ENCODE assay signal across 25 cellular contexts in the genomic region with DNA sequence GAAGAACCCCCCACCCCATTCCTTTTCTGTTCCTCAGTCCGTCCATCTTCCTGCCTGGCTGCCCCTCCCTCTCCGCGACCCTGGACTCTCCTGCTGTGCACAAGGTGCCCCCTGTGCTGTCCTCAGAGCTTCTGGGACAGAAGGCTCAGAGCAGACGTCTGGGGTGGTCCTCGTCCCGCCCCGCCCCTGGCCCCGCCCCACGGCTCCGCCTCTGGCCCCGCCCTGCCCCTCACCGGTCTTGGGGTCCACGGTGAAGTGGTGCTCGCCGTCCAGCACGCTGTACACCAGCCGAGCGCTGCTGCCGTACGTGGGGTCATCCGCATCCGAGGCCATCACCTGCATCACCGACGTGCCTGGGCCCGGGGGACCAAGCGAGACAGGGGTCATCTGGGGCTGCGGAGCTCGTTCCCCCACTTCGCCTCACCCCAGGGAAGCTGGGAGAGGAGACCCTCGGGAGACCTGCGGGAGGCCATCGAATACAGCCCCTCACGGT.
DNase-seq lines count a peak whose midpoint lies in the region; ATAC-seq, FAIRE-seq and TF ChIP-seq lines count a peak whose summit lies in the region.
"Had no signal": no experiment of that assay in that cellular context is flagged by ENCODE, and none has a peak within 500 bp of the region (broad histone marks: within the 10 kb centered on the region; RNA-seq: fewer than 3 reads in every experiment).

No MANE protein-coding gene starts in this region.

- H3K4me3 Mint-ChIP-seq in GM23338 = no peak overlapping the region
- H3K4me3 Mint-ChIP-seq in HFFc6 = no peak overlapping the region
- H3K4me3 Mint-ChIP-seq: CD4-positive, alpha-beta T cell; CD8-positive, alpha-beta T cell had no signal

- H3K9me3 Mint-ChIP-seq in GM23338 (no peaks in the 10 kb centered on the region; the same call in 2 of the 3 replicates), HFFc6 (no peaks in the 10 kb centered on the region)
- H3K9me3 Mint-ChIP-seq: CD8-positive, alpha-beta T cell had no signal

- POLR2A ChIA-PET in HCT116 (lab: Charles Lee) = no interaction called here
- POLR2A ChIA-PET in K562 (lab: Yijun Ruan, JAX) = no interaction called here

- peaks cover 43% of the 10 kb centered on the region for H3K4me1 Mint-ChIP-seq in GM23338
- peaks cover 7% of the 10 kb centered on the region for H3K4me1 Mint-ChIP-seq in HFFc6 (ENCODE audit: low read depth)

- TF ChIP-seq CTCF in GM23338 (conservative IDR thresholded peaks at IDR 0.05; ENCODE audit: low read depth in 2 of 2) = no peak
- TF ChIP-seq CTCF in HCT116 (IDR thresholded peaks at IDR 0.05 in 2 of 3, conservative IDR thresholded peaks at IDR 0.05 in 1 of 3; ENCODE audit: borderline replicate concordance in 1 of 3, insufficient read depth in 1 of 3, low read depth in 2 of 3, low read length in 2 of 3) = no peak
- no peak for TF ChIP-seq CTCF in K562 (IDR thresholded peaks at IDR 0.05 in 2 of 3, conservative IDR thresholded peaks at IDR 0.05 in 1 of 3; ENCODE audit: insufficient read depth in 2 of 3, low read depth in 1 of 3, low read length in 3 of 3)
- no peak for TF ChIP-seq CTCF in HFFc6 (IDR thresholded peaks at IDR 0.05)

- RAD21 ChIA-PET in HCT116 (lab: Charles Lee; ENCODE audit: low non-redundant PET in 1 of 2, low total read pairs in 2 of 2, uncharacterized antibody in 2 of 2, unreplicated experiment in 2 of 2) = no interaction called here

- H3K4me2 ChIP-seq in GM23338 (peak overlapping the region; percentile 62; the same call in 1 of the 2 replicates), HCT116 (ENCODE audit: low read length) (peak overlapping the region; percentile 48), K562 (ENCODE audit: insufficient read depth, low read length) (no peak overlapping the region)
- H3K4me2 ChIP-seq: BLaER1 had no signal

- in situ Hi-C loops in K562 (cut with MboI) = no loop called here

- H3K9me2 ChIP-seq in GM23338 (ENCODE audit: insufficient read depth) = no peaks in the 10 kb centered on the region
- H3K9me2 ChIP-seq in HCT116 (ENCODE audit: insufficient read depth) = no peaks in the 10 kb centered on the region

- H2AFZ ChIP-seq in GM23338 = no peak overlapping the region
- H2AFZ ChIP-seq in HCT116 (ENCODE audit: low read depth, low read length, poor library complexity, severe bottlenecking) = no peak overlapping the region
- no peak overlapping the region for H2AFZ ChIP-seq in K562 (ENCODE audit: low read depth, low read length)

- H3K36me3 ChIP-seq in GM23338 (ENCODE audit: insufficient read depth) (no peaks in the 10 kb centered on the region), HCT116 (ENCODE audit: control insufficient read depth in 1 of 2, insufficient read depth in 2 of 2, low read length in 2 of 2) (no peaks in the 10 kb centered on the region), K562 (ENCODE audit: control insufficient read depth, insufficient read depth, low read length) (no peaks in the 10 kb centered on the region)
- H3K36me3 ChIP-seq: BE2C, BLaER1 had no signal

- TF ChIP-seq POLR2A in HCT116 (IDR thresholded peaks at IDR 0.05; ENCODE audit: borderline replicate concordance, extremely low read depth, insufficient read depth, insufficient read length) (no peak), K562 (conservative IDR thresholded peaks at IDR 0.05) (no peak)

- H3K4me1 ChIP-seq in GM23338 (ENCODE audit: insufficient read depth) (peaks cover 19% of the 10 kb centered on the region), HCT116 (ENCODE audit: control insufficient read depth in 1 of 2, insufficient read depth in 2 of 2, low read length in 2 of 2) (peaks cover 16 to 21% of the 10 kb centered on the region in 2 experiments), K562 (replicated peaks in 1 of 2; ENCODE audit: control insufficient read depth in 2 of 2, insufficient read depth in 2 of 2, low read length in 2 of 2) (peaks cover 0 to 10% of the 10 kb centered on the region in 2 experiments; a peak in 2 of 5 replicates)
- H3K4me1 ChIP-seq: BLaER1, Caco-2 had no signal

- H3K4me3 ChIP-seq in GM23338 (peak overlapping the region; percentile 28; the same call in 1 of the 2 replicates), HCT116 (replicated peaks in 1 of 2; ENCODE audit: low read depth in 1 of 2, low read length in 2 of 2) (no peak overlapping the region), K562 (no peak overlapping the region)
- H3K4me3 ChIP-seq: BLaER1 had no signal

- H4K20me1 ChIP-seq in GM23338 (replicated peaks; ENCODE audit: insufficient read depth) = no peaks in the 10 kb centered on the region
- no peaks in the 10 kb centered on the region for H4K20me1 ChIP-seq in HCT116 (ENCODE audit: insufficient read depth)
- H4K20me1 ChIP-seq in K562 (replicated peaks; ENCODE audit: control insufficient read depth, insufficient read depth, low read length) = peaks cover 5% of the 10 kb centered on the region; the same call in 1 of the 2 replicates

- intact Hi-C loops in HCT116 (cut with micrococcal nuclease) = no loop called here
- intact Hi-C loops in K562 (cut with micrococcal nuclease) = no loop called here

- no peak overlapping the region for H3K27ac ChIP-seq in GM23338 (ENCODE audit: low read depth)
- H3K27ac ChIP-seq in HCT116 (ENCODE audit: low read depth, low read length) = no peak overlapping the region
- no peak overlapping the region for H3K27ac ChIP-seq in K562 (ENCODE audit: extremely low read depth, low read depth, low read length)
- H3K27ac ChIP-seq: BLaER1 had no signal

- H3K9me1 ChIP-seq in K562 (ENCODE audit: control insufficient read depth, insufficient read depth, low read length) = no peaks in the 10 kb centered on the region

- TF ChIP-seq RAD21 in HCT116 (IDR thresholded peaks at IDR 0.05; ENCODE audit: low read depth) (no peak), K562 (CRISPR knock-in tag; conservative IDR thresholded peaks at IDR 0.05 in 1 of 2, IDR thresholded peaks at IDR 0.05 in 1 of 2) (no peak)

- no peak for TF ChIP-seq EP300 in K562 (IDR thresholded peaks at IDR 0.05; ENCODE audit: low read length)

- no peaks in the 10 kb centered on the region for H3K9me3 ChIP-seq in HCT116 (ENCODE audit: control insufficient read depth in 1 of 2, insufficient read depth in 1 of 2, low read depth in 1 of 2, low read length in 2 of 2)
- H3K9me3 ChIP-seq in K562 (replicated peaks; ENCODE audit: control insufficient read depth, insufficient read depth, low read depth, low read length) = no peaks in the 10 kb centered on the region
- H3K9me3 ChIP-seq: BE2C, BLaER1, Caco-2 had no signal

- BruUV-seq in HCT116 (replicated peaks; lab: Mats Ljungman, UMichigan) (no TSS peak), K562 (replicated peaks; lab: Mats Ljungman, UMichigan) (no TSS peak)

- CTCF ChIA-PET in HCT116 (lab: Charles Lee) (no interaction called here), K562 (lab: Yijun Ruan, JAX; ENCODE audit: low intra/inter-chr PET ratio) (no interaction called here)

- no peak for DNase-seq in GM23338 (ENCODE audit: low spot score)
- no peak for DNase-seq in HCT116 (ENCODE audit: low read depth, low spot score)
- peak in 2 of 4 experiments; percentile 42 to 50 for DNase-seq in K562 (ENCODE audit: extremely low read depth in 1 of 4, low spot score in 3 of 4)
- DNase-seq in urothelium cell line (ENCODE audit: low spot score) = no peak
- DNase-seq in HK-2 (ENCODE audit: unreplicated experiment) = no peak
- no peak for DNase-seq in SIG-M5 treated with dmso at 0.1 percent for 504 hours (lab: John Stamatoyannopoulos, UW; ENCODE audit: unreplicated experiment)
- no peak for DNase-seq in HFFc6
- DNase-seq: 8988T; ACHN; BE2C; C1 segment of cervical spinal cord; Caco-2; Calu3; CD4-positive, alpha-beta T cell; CD8-positive, alpha-beta T cell; DMS79 treated with DMSO at 0.1 percent for 48 hours; GF-D8 had no signal

- H3K27ac Mint-ChIP-seq in GM23338 (no peak overlapping the region), HFFc6 (no peak overlapping the region)
- H3K27ac Mint-ChIP-seq: CD4-positive, alpha-beta T cell; CD8-positive, alpha-beta T cell had no signal

- H3K79me2 ChIP-seq in GM23338 (replicated peaks; ENCODE audit: insufficient read depth) (no peaks in the 10 kb centered on the region), HCT116 (ENCODE audit: insufficient read depth, low read length) (no peaks in the 10 kb centered on the region), K562 (ENCODE audit: control insufficient read depth, insufficient read depth, low read length) (no peaks in the 10 kb centered on the region)

- H3K36me3 Mint-ChIP-seq in GM23338 (ENCODE audit: low read depth) (no peaks in the 10 kb centered on the region), HFFc6 (ENCODE audit: low read depth) (no peaks in the 10 kb centered on the region)
- H3K36me3 Mint-ChIP-seq: CD8-positive, alpha-beta T cell had no signal

- FAIRE-seq in K562 (lab: Jason Lieb, UNC) (no peak), urothelium cell line (lab: Jason Lieb, UNC) (peak; percentile 50)
- FAIRE-seq: A204.1, D721Med, G401.6, GM12891, GM18507, GM19239 had no signal

- WGBS in K562 (ENCODE audit: insufficient coverage, low coverage, missing lambda C conversion rate) = 30% methylated on average over 14 of the region's 33 CpGs

- peak; percentile 12; the same call in 1 of the 3 replicates for ATAC-seq in GM23338
- no peak for ATAC-seq in HCT116
- ATAC-seq in K562 = peak; percentile 45; the same call in 1 of the 3 replicates
- ATAC-seq in HG03432 (IDR thresholded peaks at IDR 0.05; ENCODE audit: unreplicated experiment) = no peak
- ATAC-seq: CD8-positive, alpha-beta T cell had no signal

- H3K27me3 Mint-ChIP-seq in GM23338 (ENCODE audit: insufficient read depth, low read depth, poor library complexity) = peaks cover 17% of the 10 kb centered on the region
- H3K27me3 Mint-ChIP-seq in HFFc6 (ENCODE audit: insufficient read depth) = peaks cover 22% of the 10 kb centered on the region

- H3K27me3 ChIP-seq in GM23338 (ENCODE audit: insufficient read depth) (no peaks in the 10 kb centered on the region), HCT116 (ENCODE audit: insufficient read depth, low read length) (peaks cover 6% of the 10 kb centered on the region; the same call in 1 of the 2 replicates), K562 (ENCODE audit: control insufficient read depth in 2 of 2, insufficient read depth in 2 of 2, low read length in 2 of 2) (peaks cover 0 to 16% of the 10 kb centered on the region in 2 experiments; a peak in 2 of 5 replicates)
- H3K27me3 ChIP-seq: BE2C had no signal

- H3F3A ChIP-seq in GM23338 (replicated peaks; ENCODE audit: low read depth) = no peaks in the 10 kb centered on the region; the same call in 1 of the 2 replicates

- H3K9ac ChIP-seq in HCT116 (ENCODE audit: low read length) (no peak overlapping the region), K562 (ENCODE audit: insufficient read depth in 1 of 2, low read depth in 2 of 2, low read length in 2 of 2) (no peak overlapping the region)
- H3K9ac ChIP-seq: BLaER1 had no signal

TF ChIP-seq in HCT116, 20 proteins besides CTCF, POLR2A, EP300 and RAD21 (continues in another document):
- TF ChIP-seq, protein P1, sequence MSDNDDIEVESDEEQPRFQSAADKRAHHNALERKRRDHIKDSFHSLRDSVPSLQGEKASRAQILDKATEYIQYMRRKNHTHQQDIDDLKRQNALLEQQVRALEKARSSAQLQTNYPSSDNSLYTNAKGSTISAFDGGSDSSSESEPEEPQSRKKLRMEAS (IDR thresholded peaks at IDR 0.05) = no peak

TF ChIP-seq in K562, 482 proteins besides CTCF, POLR2A, EP300 and RAD21 (continues in another document):
- no peak for TF ChIP-seq ZNF696 (CRISPR knock-in tag; conservative IDR thresholded peaks at IDR 0.05)
- no peak for TF ChIP-seq CHD2 (IDR thresholded peaks at IDR 0.05; ENCODE audit: low read depth, low read length)
- TF ChIP-seq HNRNPL (IDR thresholded peaks at IDR 0.05; ENCODE audit: low read depth, low read length) = no peak

Comparison
In these comparisons a context has a peak if more than half of its experiments do, and no peak if none do; other contexts are left out.
1. ATAC-seq: peak in GM23338 (single experiment) and K562 (single experiment); none in HCT116 (single experiment) and HG03432 (single experiment).